Comparison of ENCODE assay signal across 23 cellular contexts in genomic region chr7:72445075-72445474, GRCh38. TPM values are rescaled to one million over a fixed set of nuclear protein-coding genes. Genes with fewer than 3 reads are reported as not detected.
A peak's percentile ranks its signal among the peaks of the same experiment; 100 is the strongest.
DNase-seq lines count a peak whose midpoint lies in the region; ATAC-seq and TF ChIP-seq lines count a peak whose summit lies in the region.
"Had no signal": no experiment of that assay in that cellular context is flagged by ENCODE, and none has a peak within 500 bp of the region (broad histone marks: within the 10 kb centered on the region; RNA-seq: fewer than 3 reads in every experiment).

No MANE protein-coding gene starts in this region.

- H3K9me3 ChIP-seq in Caco-2 (no peaks in the 10 kb centered on the region), MM.1S (replicated peaks; ENCODE audit: insufficient read depth, low read length) (no peaks in the 10 kb centered on the region), hepatocyte (ENCODE audit: low read depth) (no peaks in the 10 kb centered on the region), gastrocnemius medialis (no peaks in the 10 kb centered on the region)
- H3K9me3 ChIP-seq: Peyer's patch had no signal

- H3K4me1 ChIP-seq in Caco-2 = no peaks in the 10 kb centered on the region; the same call in 1 of the 2 replicates
- H3K4me1 ChIP-seq in MM.1S (ENCODE audit: low read length) = no peaks in the 10 kb centered on the region
- H3K4me1 ChIP-seq in hepatocyte (ENCODE audit: insufficient read depth) = peaks cover 6% of the 10 kb centered on the region
- H3K4me1 ChIP-seq in gastrocnemius medialis = no peaks in the 10 kb centered on the region
- H3K4me1 ChIP-seq: Peyer's patch had no signal

- ATAC-seq in GM18867 (IDR thresholded peaks at IDR 0.05; ENCODE audit: unreplicated experiment) = peak; percentile 90
- no peak for ATAC-seq in GM19035 (IDR thresholded peaks at IDR 0.05; ENCODE audit: unreplicated experiment)
- ATAC-seq in gastrocnemius medialis = no peak
- ATAC-seq: HCT116, Right ventricle myocardium inferior had no signal

- BruUV-seq in Caco-2 (replicated peaks; lab: Mats Ljungman, UMichigan) = no TSS peak

- H3K9ac ChIP-seq in MM.1S (ENCODE audit: low read length) = no peak overlapping the region

- POLR2A ChIA-PET in Caco-2 (lab: Charles Lee) = no interaction called here

- no peak for DNase-seq in Caco-2
- DNase-seq in MM.1S = no peak
- DNase-seq in hepatocyte (ENCODE audit: low spot score) = no peak
- no peak for DNase-seq in OCI-M2 (lab: John Stamatoyannopoulos, UW; ENCODE audit: unreplicated experiment)
- DNase-seq in activated T-helper 1 cell treated with anti-CD3 and anti-CD28 coated beads, Interleukin-12 subunit alpha, Interleukin-12 subunit beta, Interleukin-2, Interleukin-4 antibody, amounts not matched to agents 30 ng/mL and 10 ng/mL and 1 ng/mL, durations not matched to agents 14 hours and 24 hours and 36 hours (ENCODE audit: low spot score) = no peak
- DNase-seq in gastrocnemius medialis = no peak
- DNase-seq: ACHN, GOT3, Karpas-422, NCI-H1105 treated with DMSO at 0.1 percent for 48 hours, NCI-H345, NCI-H524 treated with DMSO at 0.1 percent for 48 hours, Peyer's patch, SW 1271, T-helper 2 cell had no signal

- TF ChIP-seq CTCF in Caco-2 (IDR thresholded peaks at IDR 0.05; ENCODE audit: insufficient read depth in 1 of 2, low read depth in 1 of 2, low read length in 1 of 2, severe bottlenecking in 1 of 2, unreplicated experiment in 1 of 2) = no peak
- TF ChIP-seq CTCF in MM.1S (IDR thresholded peaks at IDR 0.05; ENCODE audit: low read length) = no peak
- no peak for TF ChIP-seq CTCF in hepatocyte (IDR thresholded peaks at IDR 0.05; ENCODE audit: poor library complexity)
- TF ChIP-seq CTCF in gastrocnemius medialis (IDR thresholded peaks at IDR 0.05 in 4 of 5, conservative IDR thresholded peaks at IDR 0.05 in 1 of 5) = no peak

- no peaks in the 10 kb centered on the region for H3K36me3 ChIP-seq in Caco-2 (ENCODE audit: control insufficient read depth, insufficient read depth, low read length)
- H3K36me3 ChIP-seq in MM.1S (replicated peaks; ENCODE audit: insufficient read depth, low read length) = no peaks in the 10 kb centered on the region
- H3K36me3 ChIP-seq in hepatocyte (replicated peaks; ENCODE audit: insufficient read depth, low read depth) = no peaks in the 10 kb centered on the region
- H3K36me3 ChIP-seq in gastrocnemius medialis = no peaks in the 10 kb centered on the region
- H3K36me3 ChIP-seq: Peyer's patch had no signal

- H3K9me2 ChIP-seq in MM.1S (replicated peaks; ENCODE audit: insufficient read depth, low read length) (no peaks in the 10 kb centered on the region), hepatocyte (replicated peaks; ENCODE audit: insufficient read depth) (no peaks in the 10 kb centered on the region)

- no peaks in the 10 kb centered on the region for H3K27me3 ChIP-seq in Caco-2 (replicated peaks; ENCODE audit: control insufficient read depth, insufficient read depth, low read length)
- no peaks in the 10 kb centered on the region for H3K27me3 ChIP-seq in MM.1S (replicated peaks; ENCODE audit: insufficient read depth, low read length)
- H3K27me3 ChIP-seq in hepatocyte = peaks cover 22% of the 10 kb centered on the region
- H3K27me3 ChIP-seq in gastrocnemius medialis = peaks cover 0 to 12% (median 11%) of the 10 kb centered on the region in 3 donors
- H3K27me3 ChIP-seq: Peyer's patch had no signal

- no peaks in the 10 kb centered on the region for H3K36me3 Mint-ChIP-seq in Caco-2 (ENCODE audit: insufficient read depth, unreplicated experiment)
- H3K36me3 Mint-ChIP-seq in activated T-helper 1 cell treated with anti-CD3 and anti-CD28 coated beads, Interleukin-12 subunit alpha, Interleukin-12 subunit beta, Interleukin-2, Interleukin-4 antibody, amounts not matched to agents 30 ng/mL and 10 ng/mL and 1 ng/mL, durations not matched to agents 14 hours and 24 hours and 36 hours (ENCODE audit: low read depth) = no peaks in the 10 kb centered on the region
- H3K36me3 Mint-ChIP-seq: CD14-positive monocyte had no signal

- H3K79me2 ChIP-seq in MM.1S (ENCODE audit: low read length) (no peaks in the 10 kb centered on the region), hepatocyte (no peaks in the 10 kb centered on the region)

- H3K4me2 ChIP-seq in MM.1S (ENCODE audit: low read depth, low read length) (peak overlapping the region; percentile 17; the same call in 1 of the 2 replicates), hepatocyte (no peak overlapping the region)

- no peaks in the 10 kb centered on the region for H3K4me1 Mint-ChIP-seq in Caco-2 (ENCODE audit: low read depth, unreplicated experiment)
- H3K4me1 Mint-ChIP-seq in activated T-helper 1 cell treated with anti-CD3 and anti-CD28 coated beads, Interleukin-12 subunit alpha, Interleukin-12 subunit beta, Interleukin-2, Interleukin-4 antibody, amounts not matched to agents 30 ng/mL and 10 ng/mL and 1 ng/mL, durations not matched to agents 14 hours and 24 hours and 36 hours (ENCODE audit: low read depth) = no peaks in the 10 kb centered on the region

- in situ Hi-C loops in gastrocnemius medialis (cut with MboI; ENCODE audit: low sequenced_read_pairs in 4 of 4) = no loop called here

- no peak overlapping the region for H3K27ac ChIP-seq in MM.1S (ENCODE audit: low read length)
- peak overlapping the region; percentile 31 for H3K27ac ChIP-seq in hepatocyte
- H3K27ac ChIP-seq in gastrocnemius medialis = no peak overlapping the region
- H3K27ac ChIP-seq: Peyer's patch had no signal

- no peaks in the 10 kb centered on the region for H3K27me3 Mint-ChIP-seq in Caco-2 (ENCODE audit: insufficient read depth, unreplicated experiment)
- H3K27me3 Mint-ChIP-seq in activated T-helper 1 cell treated with anti-CD3 and anti-CD28 coated beads, Interleukin-12 subunit alpha, Interleukin-12 subunit beta, Interleukin-2, Interleukin-4 antibody, amounts not matched to agents 30 ng/mL and 10 ng/mL and 1 ng/mL, durations not matched to agents 14 hours and 24 hours and 36 hours (ENCODE audit: insufficient read depth) = no peaks in the 10 kb centered on the region

- intact Hi-C loops in Caco-2 (cut with micrococcal nuclease; ENCODE audit: unreplicated experiment) = no loop called here
- intact Hi-C loops in activated T-helper 1 cell treated with anti-CD3 and anti-CD28 coated beads, Interleukin-12 subunit alpha, Interleukin-12 subunit beta, Interleukin-2, Interleukin-4 antibody, amounts not matched to agents 30 ng/mL and 10 ng/mL and 1 ng/mL, durations not matched to agents 14 hours and 24 hours and 36 hours (cut with micrococcal nuclease) = no loop called here
- intact Hi-C loops in gastrocnemius medialis (cut with DNase I; ENCODE audit: low total_unique reads) = no loop called here

- H3K4me3 ChIP-seq in Caco-2 (ENCODE audit: low read depth, low read length) (no peak overlapping the region), MM.1S (ENCODE audit: low read length) (no peak overlapping the region), hepatocyte (no peak overlapping the region), gastrocnemius medialis (no peak overlapping the region)
- H3K4me3 ChIP-seq: Peyer's patch had no signal

- peak overlapping the region; percentile 29 for H3K27ac Mint-ChIP-seq in Caco-2 (ENCODE audit: unreplicated experiment)
- no peak overlapping the region for H3K27ac Mint-ChIP-seq in activated T-helper 1 cell treated with anti-CD3 and anti-CD28 coated beads, Interleukin-12 subunit alpha, Interleukin-12 subunit beta, Interleukin-2, Interleukin-4 antibody, amounts not matched to agents 30 ng/mL and 10 ng/mL and 1 ng/mL, durations not matched to agents 14 hours and 24 hours and 36 hours
- H3K27ac Mint-ChIP-seq: IgD-negative memory B cell had no signal

- H2AFZ ChIP-seq in MM.1S (ENCODE audit: low read length) = no peak overlapping the region
- no peak overlapping the region for H2AFZ ChIP-seq in hepatocyte

- no peaks in the 10 kb centered on the region for H3F3A ChIP-seq in MM.1S (ENCODE audit: insufficient read depth, low read length)

- CTCF ChIA-PET in Caco-2 (lab: Charles Lee) = no interaction called here

- TF ChIP-seq POLR2A in gastrocnemius medialis (IDR thresholded peaks at IDR 0.05) = no peak

- H3K9me3 Mint-ChIP-seq in Caco-2 (ENCODE audit: unreplicated experiment) = no peaks in the 10 kb centered on the region
- peaks cover 7% of the 10 kb centered on the region for H3K9me3 Mint-ChIP-seq in activated T-helper 1 cell treated with anti-CD3 and anti-CD28 coated beads, Interleukin-12 subunit alpha, Interleukin-12 subunit beta, Interleukin-2, Interleukin-4 antibody, amounts not matched to agents 30 ng/mL and 10 ng/mL and 1 ng/mL, durations not matched to agents 14 hours and 24 hours and 36 hours

- 85% methylated on average over 6 of the region's 6 CpGs for WGBS in hepatocyte (ENCODE audit: low lambda C conversion rate, missing lambda C conversion rate)

- H4K20me1 ChIP-seq in MM.1S (ENCODE audit: insufficient read depth, low read length) = no peaks in the 10 kb centered on the region
- H4K20me1 ChIP-seq in hepatocyte (ENCODE audit: insufficient read depth, poor library complexity, severe bottlenecking) = no peaks in the 10 kb centered on the region

- H3K4me3 Mint-ChIP-seq in Caco-2 (ENCODE audit: unreplicated experiment) = no peak overlapping the region
- H3K4me3 Mint-ChIP-seq in activated T-helper 1 cell treated with anti-CD3 and anti-CD28 coated beads, Interleukin-12 subunit alpha, Interleukin-12 subunit beta, Interleukin-2, Interleukin-4 antibody, amounts not matched to agents 30 ng/mL and 10 ng/mL and 1 ng/mL, durations not matched to agents 14 hours and 24 hours and 36 hours = no peak overlapping the region
- H3K4me3 Mint-ChIP-seq: IgD-negative memory B cell had no signal

RNA-seq across cellular contexts. Expression of gene CALN1, which starts 32.9 kb away (rescaled TPM):
- total RNA-seq in Caco-2 (2022) = not detected in 2 replicates
- total RNA-seq in hepatocyte = 0.12 and 0.23 TPM in 2 replicates
- polyA plus RNA-seq in hepatocyte = 0.28 TPM in 2 replicates
- total RNA-seq in activated T-helper 1 cell treated with anti-CD3 and anti-CD28 coated beads, Interleukin-12 subunit alpha, Interleukin-12 subunit beta, Interleukin-2, Interleukin-4 antibody, amounts not matched to agents 30 ng/mL and 10 ng/mL and 1 ng/mL, durations not matched to agents 14 hours and 24 hours and 36 hours = not detected in 2 replicates
- total RNA-seq in gastrocnemius medialis = not detected
- total RNA-seq: MCF 10A, Right ventricle myocardium inferior, SK-MEL-5 had no signal
- polyA plus RNA-seq: CD14-positive monocyte, IgD-negative memory B cell had no signal
